In genomic region chr1:41439234-41439633, GRCh38 we compare ENCODE assay signal across 21 cellular contexts. TPM values are rescaled to one million over a fixed set of nuclear protein-coding genes. Genes with fewer than 3 reads are reported as not detected.
"Had no signal": no experiment of that assay in that cellular context is flagged by ENCODE, and none has a peak within 500 bp of the region (broad histone marks: within the 10 kb centered on the region; RNA-seq: fewer than 3 reads in every experiment).

No MANE protein-coding gene starts in this region.

- H3K4me3 ChIP-seq: cardiac muscle cell, heart right ventricle, lower lobe of right lung, testis, upper lobe of left lung had no signal

- H3K36me3 ChIP-seq: cardiac muscle cell, heart right ventricle, lower lobe of right lung, upper lobe of left lung had no signal

- DNase-seq: activated B cell treated with CpG ODN at 0.5 μM for 24 hours; activated CD4-positive, alpha-beta T cell treated with anti-CD3 and anti-CD28 coated beads for 36 hours; activated CD4-positive, alpha-beta T cell treated with anti-CD3 and anti-CD28 coated beads, Interleukin-2, amount 50 U/mL, for 4 hours; activated naive CD4-positive, alpha-beta T cell treated with Interleukin-2 at 50 U/mL for 16 hours; activated naive CD8-positive, alpha-beta T cell treated with anti-CD3 and anti-CD28 coated beads, Interleukin-2, amount 10 ng/mL, durations not matched to agents 7 days and 5 days; activated T-cell treated with anti-CD3 and anti-CD28 coated beads, Interleukin-2, amount 50 U/mL, for 48 hours; amniotic stem cell; effector CD4-positive, alpha-beta T cell; heart right ventricle; lower lobe of right lung; naive B cell; nucleus accumbens; stimulated activated CD4-positive, alpha-beta T cell treated with anti-CD3 and anti-CD28 coated beads, Interleukin-2, amount 100 ng/mL, for 48 hours; stimulated activated naive CD4-positive, alpha-beta T cell; T-helper 17 cell; testis; upper lobe of left lung had no signal

- H3K4me1 ChIP-seq: lower lobe of right lung, testis, upper lobe of left lung had no signal

- H3K27ac ChIP-seq: cardiac muscle cell, heart right ventricle, lower lobe of right lung, testis, upper lobe of left lung had no signal

- H3K27me3 ChIP-seq: cardiac muscle cell, testis, upper lobe of left lung had no signal

- ATAC-seq: activated CD4-positive, alpha-beta T cell treated with anti-CD3 and anti-CD28 coated beads for 36 hours; lower lobe of right lung; T-helper 17 cell had no signal

- H3K9me3 ChIP-seq: testis had no signal

RNA-seq across cellular contexts. Expression of gene EDN2, which starts 45.2 kb away (rescaled TPM):
- total RNA-seq: activated B cell treated with CpG ODN at 0.5 μM for 24 hours; activated CD4-positive, alpha-beta T cell treated with anti-CD3 and anti-CD28 coated beads for 36 hours; activated naive CD8-positive, alpha-beta T cell treated with anti-CD3 and anti-CD28 coated beads, Interleukin-2, amount 10 ng/mL, durations not matched to agents 7 days and 5 days; fibroblast of villous mesenchyme; mesenteric fat pad; testis had no signal
- polyA plus RNA-seq: neural cell had no signal
